ENCODE assay signal across 18 cellular contexts in genomic region chr20:53322651-53323050, GRCh38.
A peak's percentile ranks its signal among the peaks of the same experiment; 100 is the strongest.
DNase-seq lines count a peak whose midpoint lies in the region; ATAC-seq and TF ChIP-seq lines count a peak whose summit lies in the region.
"Had no signal": no experiment of that assay in that cellular context is flagged by ENCODE, and none has a peak within 500 bp of the region (broad histone marks: within the 10 kb centered on the region; RNA-seq: fewer than 3 reads in every experiment).

No MANE protein-coding gene starts in this region.

- POLR2A ChIA-PET in CD8-positive, alpha-beta T cell (lab: Charles Lee), result interaction anchor here (0.6 kb wide), 1 partner anchor 1367 kb away, joined by 4 read pairs; no protein-coding TSS in a partner anchor
- POLR2A ChIA-PET in naive thymus-derived CD8-positive, alpha-beta T cell (lab: Charles Lee), result no interaction called here

- peak overlapping the region; percentile 88 for H3K27ac Mint-ChIP-seq in CD8-positive, alpha-beta T cell
- H3K27ac Mint-ChIP-seq in T-helper 1 cell treated with Interleukin-12 subunit alpha and Interleukin-12 subunit beta and Interleukin-4 antibody, amounts not matched to agents 30 μg/mL and 1 μg/mL, for 36 hours, result peak overlapping the region; percentile 83
- H3K27ac Mint-ChIP-seq in naive thymus-derived CD8-positive, alpha-beta T cell, result peak overlapping the region; percentile 44 to 99 (median 96)
- H3K27ac Mint-ChIP-seq: H9, nephron progenitor cell had no signal

- peak in 3 of 7 experiments; percentile 16 to 52 (median 23) for DNase-seq in CD8-positive, alpha-beta T cell
- DNase-seq in activated T-cell treated with anti-CD3 and anti-CD28 coated beads, Interleukin-2, amount 50 U/mL, for 48 hours, result peak; percentile 29 to 45
- peak in 7 of 10 donors; percentile 2 to 66 (median 52) for DNase-seq in naive thymus-derived CD8-positive, alpha-beta T cell
- no peak for DNase-seq in caudate nucleus (lab: John Stamatoyannopoulos, UW)
- DNase-seq: activated CD4-positive, CD25-positive, alpha-beta regulatory T cell; activated gamma-delta T cell treated with Interleukin-2 at 50 U/mL for 16 hours; Calu3; H9; kidney; mesenchymal stem cell; NCI-H345; nephron progenitor cell; testis had no signal

- H3K27me3 Mint-ChIP-seq in CD8-positive, alpha-beta T cell (ENCODE audit: low read depth), result peaks cover 2% of the 10 kb centered on the region
- no peaks in the 10 kb centered on the region for H3K27me3 Mint-ChIP-seq in T-helper 1 cell treated with Interleukin-12 subunit alpha and Interleukin-12 subunit beta and Interleukin-4 antibody, amounts not matched to agents 30 μg/mL and 1 μg/mL, for 36 hours (ENCODE audit: low read depth)
- no peaks in the 10 kb centered on the region for H3K27me3 Mint-ChIP-seq in naive thymus-derived CD8-positive, alpha-beta T cell

- peaks cover 9% of the 10 kb centered on the region for H3K4me1 ChIP-seq in CD8-positive, alpha-beta T cell (ENCODE audit: insufficient read depth, low read length)
- H3K4me1 ChIP-seq: testis had no signal

- no peaks in the 10 kb centered on the region for H3K36me3 ChIP-seq in CD8-positive, alpha-beta T cell (ENCODE audit: insufficient read depth, low read length)

- H3K4me3 Mint-ChIP-seq in CD8-positive, alpha-beta T cell, result peak overlapping the region; percentile 12
- H3K4me3 Mint-ChIP-seq in T-helper 1 cell treated with Interleukin-12 subunit alpha and Interleukin-12 subunit beta and Interleukin-4 antibody, amounts not matched to agents 30 μg/mL and 1 μg/mL, for 36 hours, result no peak overlapping the region
- H3K4me3 Mint-ChIP-seq in naive thymus-derived CD8-positive, alpha-beta T cell, result peak overlapping the region in 9 of 10 donors; percentile 40 to 82 (median 71)
- H3K4me3 Mint-ChIP-seq: H9, nephron progenitor cell had no signal

- intact Hi-C loops in CD8-positive, alpha-beta T cell (cut with DNase I, micrococcal nuclease), result no loop called here

- CTCF ChIA-PET in CD8-positive, alpha-beta T cell (lab: Charles Lee), result interaction anchor here (0.9 kb wide), 1 partner anchor 9 kb away, joined by 3 read pairs; no protein-coding TSS in a partner anchor

- H3K27me3 ChIP-seq in CD8-positive, alpha-beta T cell (ENCODE audit: insufficient read depth, low read length), result no peaks in the 10 kb centered on the region
- H3K27me3 ChIP-seq: hepatocyte, testis had no signal

- ATAC-seq in CD8-positive, alpha-beta T cell, result peak; percentile 70
- ATAC-seq in naive thymus-derived CD8-positive, alpha-beta T cell, result peak; percentile 78 to 93
- no peak for ATAC-seq in GM18861 (IDR thresholded peaks at IDR 0.05; ENCODE audit: unreplicated experiment)
- no peak for ATAC-seq in HG02852 (IDR thresholded peaks at IDR 0.05; ENCODE audit: unreplicated experiment)
- no peak for ATAC-seq in GM18873 (IDR thresholded peaks at IDR 0.05; ENCODE audit: low FRiP score, unreplicated experiment)

- peaks cover 10% of the 10 kb centered on the region for H3K9me3 Mint-ChIP-seq in CD8-positive, alpha-beta T cell
- peaks cover 15% of the 10 kb centered on the region for H3K9me3 Mint-ChIP-seq in T-helper 1 cell treated with Interleukin-12 subunit alpha and Interleukin-12 subunit beta and Interleukin-4 antibody, amounts not matched to agents 30 μg/mL and 1 μg/mL, for 36 hours
- peaks cover 0 to 8% (median 0%) of the 10 kb centered on the region in 9 donors for H3K9me3 Mint-ChIP-seq in naive thymus-derived CD8-positive, alpha-beta T cell

- H3K4me3 ChIP-seq in CD8-positive, alpha-beta T cell (ENCODE audit: low read depth, low read length), result no peak overlapping the region
- H3K4me3 ChIP-seq: hepatocyte, testis had no signal

- H3K9me3 ChIP-seq in CD8-positive, alpha-beta T cell (ENCODE audit: low read length), result no peaks in the 10 kb centered on the region
- H3K9me3 ChIP-seq: testis had no signal

- peaks cover 22% of the 10 kb centered on the region for H3K4me1 Mint-ChIP-seq in CD8-positive, alpha-beta T cell (ENCODE audit: low read depth)
- peaks cover 13% of the 10 kb centered on the region for H3K4me1 Mint-ChIP-seq in T-helper 1 cell treated with Interleukin-12 subunit alpha and Interleukin-12 subunit beta and Interleukin-4 antibody, amounts not matched to agents 30 μg/mL and 1 μg/mL, for 36 hours (ENCODE audit: low read depth)
- peaks cover 14 to 32% (median 18%) of the 10 kb centered on the region in 4 donors for H3K4me1 Mint-ChIP-seq in naive thymus-derived CD8-positive, alpha-beta T cell
- H3K4me1 Mint-ChIP-seq: nephron progenitor cell had no signal

- TF ChIP-seq CTCF in CD8-positive, alpha-beta T cell (IDR thresholded peaks at IDR 0.05), result no peak

- H3K36me3 Mint-ChIP-seq in CD8-positive, alpha-beta T cell, result no peaks in the 10 kb centered on the region
- peaks cover 10% of the 10 kb centered on the region for H3K36me3 Mint-ChIP-seq in T-helper 1 cell treated with Interleukin-12 subunit alpha and Interleukin-12 subunit beta and Interleukin-4 antibody, amounts not matched to agents 30 μg/mL and 1 μg/mL, for 36 hours (ENCODE audit: low read depth)
- H3K36me3 Mint-ChIP-seq in naive thymus-derived CD8-positive, alpha-beta T cell, result peaks cover 0 to 13% (median 10%) of the 10 kb centered on the region in 3 donors

- H3K27ac ChIP-seq in CD8-positive, alpha-beta T cell (ENCODE audit: low read depth, low read length), result peak overlapping the region; percentile 30
- no peak overlapping the region for H3K27ac ChIP-seq in caudate nucleus (ENCODE audit: low read depth, low read length)
- H3K27ac ChIP-seq: hepatocyte, testis had no signal

Comparison
In these comparisons a context has a peak if more than half of its experiments do, and no peak if none do; other contexts are left out.
1. ATAC-seq: peak in CD8-positive, alpha-beta T cell (single experiment) and naive thymus-derived CD8-positive, alpha-beta T cell (2 of 2); none in GM18861 (single experiment), HG02852 (single experiment) and GM18873 (single experiment).
2. DNase-seq: peak in activated T-cell treated with anti-CD3 and anti-CD28 coated beads, Interleukin-2, amount 50 U/mL, for 48 hours (2 of 2) and naive thymus-derived CD8-positive, alpha-beta T cell (7 of 10); none in caudate nucleus (0 of 61).
3. Peak in every context shown above with its lines, with median percentiles within 50 percentile points of each other: H3K27ac Mint-ChIP-seq.